ENCODE assay signal across 33 cellular contexts in genomic region chr3:42674151-42674550, GRCh38. TPM values are rescaled to one million over a fixed set of nuclear protein-coding genes. Genes with fewer than 3 reads are reported as not detected.
"Had no signal": no experiment of that assay in that cellular context is flagged by ENCODE, and none has a peak within 500 bp of the region (broad histone marks: within the 10 kb centered on the region; RNA-seq: fewer than 3 reads in every experiment).

No MANE protein-coding gene starts in this region.

- H3K4me3 ChIP-seq: gastroesophageal sphincter, heart left ventricle, hepatocyte, left lung, prostate gland, right atrium auricular region, smooth muscle cell, suprapubic skin, transverse colon, upper lobe of right lung, uterus had no signal

- H2AFZ ChIP-seq: hepatocyte had no signal

- H3K4me1 ChIP-seq: foreskin keratinocyte, gastroesophageal sphincter, heart left ventricle, left lung, prostate gland, right atrium auricular region, suprapubic skin, transverse colon, upper lobe of right lung, uterus had no signal

- H3K79me2 ChIP-seq: hepatocyte had no signal

- H3K36me3 ChIP-seq: gastroesophageal sphincter, heart left ventricle, left lung, prostate gland, right atrium auricular region, suprapubic skin, transverse colon, upper lobe of right lung, uterus had no signal

- H3K9me3 ChIP-seq: left lung, prostate gland, upper lobe of right lung, uterus had no signal

- H3K27me3 ChIP-seq: gastroesophageal sphincter, heart left ventricle, hepatocyte, left lung, right atrium auricular region, suprapubic skin, transverse colon, upper lobe of right lung, uterus had no signal

- H3K27ac ChIP-seq: epithelial cell of prostate, foreskin keratinocyte, gastroesophageal sphincter, heart left ventricle, hepatocyte, left lung, prostate gland, right atrium auricular region, suprapubic skin, transverse colon, upper lobe of right lung, uterus had no signal

- H3K4me2 ChIP-seq: hepatocyte, smooth muscle cell had no signal

- ATAC-seq: esophagus mucosa; foreskin keratinocyte; gastroesophageal sphincter; heart left ventricle; left cardiac atrium; left lung; naive thymus-derived CD8-positive, alpha-beta T cell; sciatic nerve; stimulated activated naive CD8-positive, alpha-beta T cell treated with anti-CD3 and anti-CD28 coated beads, Interleukin-15, amount 100 ng/mL, for 72 hours; upper lobe of right lung had no signal

- DNase-seq: effector CD8-positive, alpha-beta T cell; endodermal cell; foreskin keratinocyte; heart left ventricle; left cardiac atrium; left lung; mesendoderm; midbrain; naive thymus-derived CD8-positive, alpha-beta T cell; nephron progenitor cell; nucleus accumbens; stimulated activated CD4-positive, alpha-beta T cell treated with anti-CD3 and anti-CD28 coated beads, Interleukin-12 subunit alpha, Interleukin-12 subunit beta, amount 100 ng/mL, for 4 hours; stimulated activated CD4-positive, alpha-beta T cell treated with anti-CD3 and anti-CD28 coated beads, Interleukin-1b, Interleukin-23, amount 100 ng/mL, for 48 hours; stimulated activated CD4-positive, alpha-beta T cell treated with anti-CD3 and anti-CD28 coated beads, Interleukin-4, amount 100 ng/mL, for 1 hour; stimulated activated CD8-positive, alpha-beta memory T cell treated with anti-CD3 and anti-CD28 coated beads, Interleukin-4, amount 100 ng/mL, for 48 hours; stimulated activated naive CD4-positive, alpha-beta T cell; stimulated activated naive CD8-positive, alpha-beta T cell treated with anti-CD3 and anti-CD28 coated beads, Interleukin-15, amount 100 ng/mL, for 72 hours; transverse colon; upper lobe of right lung; uterus had no signal

RNA-seq across cellular contexts. Expression of gene KLHL40, which starts 11.2 kb away (rescaled TPM):
- total RNA-seq: endodermal cell; esophagus mucosa; foreskin keratinocyte; gastroesophageal sphincter; hepatocyte; kidney epithelial cell; left lung; lower leg skin; lung microvascular endothelial cell; naive thymus-derived CD8-positive, alpha-beta T cell; osteocyte; smooth muscle cell; suprapubic skin; upper lobe of right lung; uterus had no signal

RNA-seq across cellular contexts. Expression of gene HHATL, which starts 28.4 kb away (rescaled TPM):
- total RNA-seq: endodermal cell; esophagus mucosa; foreskin keratinocyte; hepatocyte; kidney epithelial cell; lung microvascular endothelial cell; naive thymus-derived CD8-positive, alpha-beta T cell; osteocyte; sciatic nerve; smooth muscle cell; upper lobe of right lung had no signal
